ENCODE assay signal across 34 cellular contexts in genomic region chr6:15924893-15925292, GRCh38.
"Had no signal": no experiment of that assay in that cellular context is flagged by ENCODE, and none has a peak within 500 bp of the region (broad histone marks: within the 10 kb centered on the region; RNA-seq: fewer than 3 reads in every experiment).

No MANE protein-coding gene starts in this region.

- H3K4me1 ChIP-seq: adrenal gland, body of pancreas, breast epithelium had no signal

- H3K27me3 ChIP-seq: adrenal gland, ascending aorta, body of pancreas, brain microvascular endothelial cell, breast epithelium, cardiac muscle cell had no signal

- H3K4me3 ChIP-seq: adrenal gland, ascending aorta, body of pancreas, breast epithelium, cardiac muscle cell had no signal

- H3K36me3 ChIP-seq: adrenal gland, ascending aorta, brain microvascular endothelial cell, breast epithelium, cardiac muscle cell had no signal

- H3K9me3 ChIP-seq: adrenal gland, ascending aorta, body of pancreas had no signal

- ATAC-seq: activated naive CD4-positive, alpha-beta T cell treated with anti-CD3 and anti-CD28 coated beads, Interleukin-2, amount 50 U/mL, for 72 hours; activated naive CD8-positive, alpha-beta T cell treated with anti-CD3 and anti-CD28 coated beads, Interleukin-2, amount 50 U/mL, for 24 hours; activated T-cell treated with anti-CD3 and anti-CD28 coated beads, Interleukin-2, amount 50 U/mL, for 4 hours; activated T-cell treated with anti-CD3 and anti-CD28 coated beads, Interleukin-2, amount 50 U/mL, for 72 hours; activated T-helper 17 cell treated with anti-CD3 and anti-CD28 coated beads, Interleukin-2, amount 50 U/mL, for 72 hours; body of pancreas had no signal

- H3K27ac ChIP-seq: adrenal gland, ascending aorta, body of pancreas, brain microvascular endothelial cell, breast epithelium, cardiac muscle cell had no signal

- FAIRE-seq: astrocyte, bronchial epithelial cell had no signal

- DNase-seq: activated effector memory CD4-positive, alpha-beta T cell treated with anti-CD3 and anti-CD28 coated beads, Interleukin-2, amount 50 U/mL, for 16 hours; activated effector memory CD4-positive, alpha-beta T cell treated with Interleukin-2 at 50 U/mL for 16 hours; activated gamma-delta T cell; activated gamma-delta T cell treated with Interleukin-2 at 50 U/mL for 16 hours; activated naive CD4-positive, alpha-beta T cell; activated naive CD4-positive, alpha-beta T cell treated with anti-CD3 and anti-CD28 coated beads for 36 hours; activated naive CD4-positive, alpha-beta T cell treated with anti-CD3 and anti-CD28 coated beads, Interleukin-2, amount 10 ng/mL, durations not matched to agents 7 days and 5 days; activated naive CD4-positive, alpha-beta T cell treated with anti-CD3 and anti-CD28 coated beads, Interleukin-2, amount 50 U/mL, for 16 hours; activated naive CD4-positive, alpha-beta T cell treated with Interleukin-2 at 50 U/mL for 16 hours; activated naive CD8-positive, alpha-beta T cell treated with anti-CD3 and anti-CD28 coated beads for 36 hours; activated naive CD8-positive, alpha-beta T cell treated with anti-CD3 and anti-CD28 coated beads, Interleukin-2, amount 10 ng/mL, durations not matched to agents 7 days and 5 days; activated naive CD8-positive, alpha-beta T cell treated with anti-CD3 and anti-CD28 coated beads, Interleukin-2, amount 50 U/mL, for 24 hours; activated T-cell treated with anti-CD3 and anti-CD28 coated beads, Interleukin-2, amount 50 U/mL, for 1 hour; activated T-cell treated with anti-CD3 and anti-CD28 coated beads, Interleukin-2, amount 50 U/mL, for 24 hours; activated T-cell treated with anti-CD3 and anti-CD28 coated beads, Interleukin-2, amount 50 U/mL, for 4 hours; activated T-cell treated with anti-CD3 and anti-CD28 coated beads, Interleukin-2, amount 50 U/mL, for 48 hours; activated T-cell treated with anti-CD3 and anti-CD28 coated beads, Interleukin-2, amount 50 U/mL, for 72 hours; adrenal gland; amniotic stem cell; amygdala; anterior cingulate cortex; aorta; body of pancreas; brain microvascular endothelial cell; caudate nucleus; central memory CD4-positive, alpha-beta T cell; cerebellar nuclear complex had no signal
